ENCODE assay signal across 12 cellular contexts in the genomic region with DNA sequence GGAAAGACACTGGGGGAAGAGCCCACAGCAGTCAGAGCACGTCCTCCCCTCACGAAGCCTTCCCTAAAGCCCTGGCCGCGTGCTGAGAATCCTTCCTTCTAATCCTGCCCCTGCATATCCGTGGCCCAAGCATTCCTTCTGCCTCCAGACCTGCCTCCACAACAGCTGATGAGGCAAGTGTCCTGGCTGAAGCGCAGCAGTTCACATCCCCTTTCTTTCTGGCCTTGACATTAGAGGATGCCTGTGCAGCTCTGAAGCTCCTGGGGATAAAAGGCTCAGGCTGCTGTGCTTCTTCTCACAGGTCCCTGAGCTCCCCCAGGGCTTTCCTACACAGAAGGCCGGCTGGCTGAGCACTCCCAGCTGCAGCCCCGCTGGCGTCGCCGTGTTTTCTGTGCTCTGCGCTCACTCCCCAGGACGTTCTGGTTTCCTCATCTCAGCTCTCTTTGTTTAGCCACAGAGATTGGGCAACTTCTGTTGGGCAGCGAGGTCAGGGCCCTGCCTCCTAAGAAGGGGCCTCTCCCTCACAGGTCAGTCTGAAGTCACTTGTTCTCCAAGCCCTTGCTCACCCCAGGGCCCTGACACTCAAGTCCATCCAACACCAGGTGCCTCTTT. TPM values are rescaled to one million over a fixed set of nuclear protein-coding genes. Genes with fewer than 3 reads are reported as not detected.
DNase-seq lines count a peak whose midpoint lies in the region; ATAC-seq and TF ChIP-seq lines count a peak whose summit lies in the region.
"Had no signal": no experiment of that assay in that cellular context is flagged by ENCODE, and none has a peak within 500 bp of the region (broad histone marks: within the 10 kb centered on the region; RNA-seq: fewer than 3 reads in every experiment).

No MANE protein-coding gene starts in this region.

- no peak overlapping the region for H3K4me3 ChIP-seq in BLaER1
- no peak overlapping the region for H3K4me3 ChIP-seq in Panc1 (ENCODE audit: low read depth in 2 of 2, low read length in 2 of 2)
- H3K4me3 ChIP-seq in neural progenitor cell: no peak overlapping the region

- H3K27me3 ChIP-seq in BLaER1 (no peaks in the 10 kb centered on the region), Panc1 (ENCODE audit: control insufficient read depth, insufficient read depth, low read length) (no peaks in the 10 kb centered on the region), neural progenitor cell (no peaks in the 10 kb centered on the region)

- peaks cover 14% of the 10 kb centered on the region for H3K27me3 Mint-ChIP-seq in neural progenitor cell (ENCODE audit: insufficient read depth, low read depth)

- in situ Hi-C loops in Panc1 (cut with HindIII; ENCODE audit: low pct_unique_long_range_greater_than_20kb, low sequenced_read_pairs): no loop called here

- H3K4me1 Mint-ChIP-seq in neural progenitor cell: peaks cover 4% of the 10 kb centered on the region

- H3F3A ChIP-seq in neural progenitor cell (ENCODE audit: low read depth): no peaks in the 10 kb centered on the region

- CTCF ChIA-PET in Panc1 (lab: Charles Lee): no interaction called here

- no peaks in the 10 kb centered on the region for H3K36me3 Mint-ChIP-seq in neural progenitor cell

- peak overlapping the region; percentile 72 for H3K4me2 ChIP-seq in BLaER1
- no peak overlapping the region for H3K4me2 ChIP-seq in neural progenitor cell
- H3K4me2 ChIP-seq: KMS-11 had no signal

- peak overlapping the region; percentile 38 for H3K27ac Mint-ChIP-seq in neural progenitor cell
- H3K27ac Mint-ChIP-seq: activated naive CD4-positive, alpha-beta T cell treated with anti-CD3 and anti-CD28 coated beads for 36 hours had no signal

- BruUV-seq in Panc1 (replicated peaks; lab: Mats Ljungman, UMichigan): no TSS peak

- peak overlapping the region; percentile 68 for H2AFZ ChIP-seq in neural progenitor cell (replicated peaks)

- peak overlapping the region; percentile 55; the same call in 1 of the 2 replicates for H3K27ac ChIP-seq in BLaER1
- H3K27ac ChIP-seq in Panc1 (ENCODE audit: low read length): peak overlapping the region; percentile 65; the same call in 1 of the 2 replicates
- H3K27ac ChIP-seq in neural progenitor cell: no peak overlapping the region
- H3K27ac ChIP-seq: KMS-11 had no signal

- H3K36me3 ChIP-seq in BLaER1: no peaks in the 10 kb centered on the region
- H3K36me3 ChIP-seq in Panc1 (ENCODE audit: control insufficient read depth, insufficient read depth, low read length): no peaks in the 10 kb centered on the region
- H3K36me3 ChIP-seq in neural progenitor cell: no peaks in the 10 kb centered on the region

- H3K4me3 Mint-ChIP-seq in neural progenitor cell: no peak overlapping the region
- H3K4me3 Mint-ChIP-seq: activated naive CD4-positive, alpha-beta T cell treated with anti-CD3 and anti-CD28 coated beads for 36 hours had no signal

- H3K4me1 ChIP-seq in BLaER1: peaks cover 67% of the 10 kb centered on the region
- peaks cover 9% of the 10 kb centered on the region for H3K4me1 ChIP-seq in Panc1 (ENCODE audit: control insufficient read depth, insufficient read depth, low read length)
- peaks cover 6% of the 10 kb centered on the region for H3K4me1 ChIP-seq in neural progenitor cell

- intact Hi-C loops in Panc1 (cut with micrococcal nuclease; ENCODE audit: unreplicated experiment): no loop called here

- H3K9me3 Mint-ChIP-seq in neural progenitor cell: no peaks in the 10 kb centered on the region
- H3K9me3 Mint-ChIP-seq: activated naive CD4-positive, alpha-beta T cell treated with anti-CD3 and anti-CD28 coated beads for 36 hours had no signal

- no peak for TF ChIP-seq CTCF in Panc1 (IDR thresholded peaks at IDR 0.05)
- no peak for TF ChIP-seq CTCF in neural progenitor cell (IDR thresholded peaks at IDR 0.05)

- POLR2A ChIA-PET in Panc1 (lab: Charles Lee): no interaction called here

- H3K9ac ChIP-seq in BLaER1: no peak overlapping the region
- H3K9ac ChIP-seq in neural progenitor cell: no peak overlapping the region
- H3K9ac ChIP-seq: KMS-11 had no signal

- DNase-seq in Panc1 (ENCODE audit: low read depth, low spot score): no peak
- DNase-seq in globus pallidus (ENCODE audit: low spot score): peak; percentile 51
- DNase-seq in neural progenitor cell (ENCODE audit: low spot score): no peak
- DNase-seq in A172 (ENCODE audit: low spot score): no peak
- DNase-seq in SK-N-DZ (ENCODE audit: low spot score): no peak
- DNase-seq: activated naive CD4-positive, alpha-beta T cell treated with anti-CD3 and anti-CD28 coated beads for 36 hours; NCI-H82 had no signal

- H3K9me3 ChIP-seq in BLaER1: no peaks in the 10 kb centered on the region
- no peaks in the 10 kb centered on the region for H3K9me3 ChIP-seq in Panc1 (ENCODE audit: control insufficient read depth, insufficient read depth, low read depth, low read length)
- no peaks in the 10 kb centered on the region for H3K9me3 ChIP-seq in neural progenitor cell (ENCODE audit: low read depth)

- ATAC-seq in Panc1 (no peak), HG03565 (IDR thresholded peaks at IDR 0.05; ENCODE audit: unreplicated experiment) (no peak), HG02840 (IDR thresholded peaks at IDR 0.05; ENCODE audit: low FRiP score, unreplicated experiment) (no peak)

- no peaks in the 10 kb centered on the region for H3K79me2 ChIP-seq in neural progenitor cell (ENCODE audit: low read depth)

- H4K20me1 ChIP-seq in BLaER1 (no peaks in the 10 kb centered on the region), neural progenitor cell (ENCODE audit: low read depth) (no peaks in the 10 kb centered on the region)

RNA-seq across cellular contexts. Expression of a gene that starts 45.8 kb away (rescaled TPM):
- total RNA-seq in Panc1 (2021; ENCODE audit: unreplicated experiment): 1.9 TPM
- 2.2 TPM for polyA plus RNA-seq in Panc1 (2012; ENCODE audit: insufficient read length)
- 0.37 TPM in 1 of 2 replicates, not detected in the other for total RNA-seq in neural progenitor cell (ENCODE audit: low replicate concordance)
- total RNA-seq in A172 (2014; rRNA removed; shearing (Covaris generic)): not detected in 2 replicates
- not detected in 2 replicates for polyA plus RNA-seq in SK-N-DZ (2014; cell fraction: cytosol; rRNA removed)
- not detected in 2 replicates for polyA plus RNA-seq in SK-N-DZ (2014; cell fraction: nucleus; rRNA removed)
- total RNA-seq: epithelial cell of proximal tubule had no signal
